8 cellular contexts compared by ENCODE assay signal in genomic region chr12:91109148-91109564, GRCh38. TPM values are rescaled to one million over a fixed set of nuclear protein-coding genes. Genes with fewer than 3 reads are reported as not detected.
DNase-seq lines count a peak whose midpoint lies in the region; ATAC-seq, FAIRE-seq and TF ChIP-seq lines count a peak whose summit lies in the region.

No MANE protein-coding gene starts in this region.

- no peaks in the 10 kb centered on the region for H4K20me1 ChIP-seq in PC-9 (ENCODE audit: insufficient read depth)
- no peaks in the 10 kb centered on the region for H4K20me1 ChIP-seq in K562 (replicated peaks; ENCODE audit: control insufficient read depth, insufficient read depth, low read length)

- H2AFZ ChIP-seq in PC-9 (no peak overlapping the region), K562 (ENCODE audit: low read depth, low read length) (no peak overlapping the region)

- in situ Hi-C loops in K562 (cut with MboI), result no loop called here

- ATAC-seq in GM19455 (IDR thresholded peaks at IDR 0.05; ENCODE audit: unreplicated experiment), result peak; percentile 64
- peak; percentile 71 for ATAC-seq in HG03558 (IDR thresholded peaks at IDR 0.05; ENCODE audit: extremely low read depth, unreplicated experiment)
- ATAC-seq in K562, result peak; percentile 85

- no peak for FAIRE-seq in K562 (lab: Jason Lieb, UNC)
- FAIRE-seq in kidney (lab: Jason Lieb, UNC), result no peak

- 1% methylated on average over 7 of the region's 7 CpGs for WGBS in K562 (ENCODE audit: insufficient coverage, low coverage, missing lambda C conversion rate)

- H3K4me3 ChIP-seq in PC-9, result no peak overlapping the region
- no peak overlapping the region for H3K4me3 ChIP-seq in K562
- H3K4me3 ChIP-seq in kidney (ENCODE audit: low read length in 2 of 2), result peak overlapping the region in 1 of 2 donors; percentile 37

- H3K4me2 ChIP-seq in PC-9 (no peak overlapping the region), K562 (ENCODE audit: insufficient read depth, low read length) (no peak overlapping the region)

- CTCF ChIA-PET in PC-9 (lab: Charles Lee), result interaction anchor here (0.5 to 1.9 kb wide), 3 partner anchors 129 to 1790 kb away, joined by 4 to 8 read pairs (median 4); no protein-coding TSS in a partner anchor
- CTCF ChIA-PET in K562 (lab: Yijun Ruan, JAX; ENCODE audit: low intra/inter-chr PET ratio), result interaction anchor here (0.6 to 1.0 kb wide), 2 partner anchors 150 to 712 kb away, joined by 3 read pairs; no protein-coding TSS in a partner anchor

- TF ChIP-seq CTCF in PC-9 (conservative IDR thresholded peaks at IDR 0.05), result peak; percentile 85
- peak; percentile 37 to 65 (median 51) for TF ChIP-seq CTCF in K562 (IDR thresholded peaks at IDR 0.05 in 2 of 3, conservative IDR thresholded peaks at IDR 0.05 in 1 of 3; ENCODE audit: insufficient read depth in 2 of 3, low read depth in 1 of 3, low read length in 3 of 3)
- TF ChIP-seq CTCF in kidney (IDR thresholded peaks at IDR 0.05; ENCODE audit: borderline replicate concordance, extremely low read depth, insufficient read depth), result peak; percentile 17

- H3K79me2 ChIP-seq in PC-9 (ENCODE audit: low read depth), result no peaks in the 10 kb centered on the region
- no peaks in the 10 kb centered on the region for H3K79me2 ChIP-seq in K562 (ENCODE audit: control insufficient read depth, insufficient read depth, low read length)

- TF ChIP-seq RAD21 in K562 (CRISPR knock-in tag; conservative IDR thresholded peaks at IDR 0.05 in 1 of 2, IDR thresholded peaks at IDR 0.05 in 1 of 2), result peak; percentile 17 to 55; a peak in 2 of 4 replicates

- H3K9ac ChIP-seq in K562 (ENCODE audit: insufficient read depth in 1 of 2, low read depth in 2 of 2, low read length in 2 of 2), result no peak overlapping the region
- H3K9ac ChIP-seq in kidney (ENCODE audit: low read length in 2 of 2), result no peak overlapping the region

- H3K27ac ChIP-seq in PC-9 (no peak overlapping the region), K562 (ENCODE audit: extremely low read depth, low read depth, low read length) (no peak overlapping the region), kidney (ENCODE audit: low read depth in 2 of 2, low read length in 2 of 2) (no peak overlapping the region)

- TF ChIP-seq POLR2A in K562 (conservative IDR thresholded peaks at IDR 0.05), result no peak

- no peaks in the 10 kb centered on the region for H3K4me1 ChIP-seq in PC-9 (replicated peaks; ENCODE audit: insufficient read depth)
- no peaks in the 10 kb centered on the region for H3K4me1 ChIP-seq in K562 (replicated peaks in 1 of 2; ENCODE audit: control insufficient read depth in 2 of 2, insufficient read depth in 2 of 2, low read length in 2 of 2)
- no peaks in the 10 kb centered on the region for H3K4me1 ChIP-seq in kidney (ENCODE audit: control insufficient read depth in 1 of 2, insufficient read depth in 1 of 2, low read depth in 1 of 2, low read length in 2 of 2)

- H3K27me3 ChIP-seq in PC-9 (ENCODE audit: insufficient read depth, low read depth) (no peaks in the 10 kb centered on the region), K562 (ENCODE audit: control insufficient read depth in 2 of 2, insufficient read depth in 2 of 2, low read length in 2 of 2) (no peaks in the 10 kb centered on the region)

- intact Hi-C loops in PC-9 (cut with micrococcal nuclease; ENCODE audit: unreplicated experiment), result loop anchor here (1.0 to 10.0 kb wide), 3 partner anchors 131 to 246 kb away; no protein-coding TSS in a partner anchor
- intact Hi-C loops in K562 (cut with micrococcal nuclease), result loop anchor here (5.0 to 10.0 kb wide), 2 partner anchors 132 to 216 kb away; no protein-coding TSS in a partner anchor
- intact Hi-C loops in kidney (cut with DNase I), result no loop called here

- no peaks in the 10 kb centered on the region for H3F3A ChIP-seq in PC-9 (ENCODE audit: insufficient read depth, low read depth)

- DNase-seq in DMS53 treated with DMSO at 0.1 percent for 48 hours (lab: John Stamatoyannopoulos, UW; ENCODE audit: unreplicated experiment) (peak; percentile 83), PC-9 (peak in 1 of 2 experiments; percentile 59), K562 (ENCODE audit: extremely low read depth in 1 of 4, low spot score in 3 of 4) (peak; percentile 7 to 59 (median 27)), kidney (peak; percentile 74), GOT3 (lab: John Stamatoyannopoulos, UW) (no peak)
- peak; percentile 30 for DNase-seq in stimulated activated CD4-positive, alpha-beta T cell treated with anti-CD3 and anti-CD28 coated beads, Interleukin-4, amount 100 ng/mL, for 1 hour

- H3K9me3 ChIP-seq in PC-9 (ENCODE audit: insufficient read depth, low read depth), result no peaks in the 10 kb centered on the region
- no peaks in the 10 kb centered on the region for H3K9me3 ChIP-seq in K562 (replicated peaks; ENCODE audit: control insufficient read depth, insufficient read depth, low read depth, low read length)
- H3K9me3 ChIP-seq in kidney (ENCODE audit: control insufficient read depth in 1 of 2, low read length in 2 of 2), result no peaks in the 10 kb centered on the region

- H3K36me3 ChIP-seq in PC-9 (ENCODE audit: low read depth) (no peaks in the 10 kb centered on the region), K562 (ENCODE audit: control insufficient read depth, insufficient read depth, low read length) (no peaks in the 10 kb centered on the region), kidney (ENCODE audit: control insufficient read depth in 1 of 2, insufficient read depth in 2 of 2, low read length in 2 of 2) (no peaks in the 10 kb centered on the region)

- no peaks in the 10 kb centered on the region for H3K9me1 ChIP-seq in K562 (ENCODE audit: control insufficient read depth, insufficient read depth, low read length)

- H3K9me2 ChIP-seq in PC-9 (ENCODE audit: insufficient read depth), result no peaks in the 10 kb centered on the region

- POLR2A ChIA-PET in PC-9 (lab: Charles Lee; ENCODE audit: unreplicated experiment), result no interaction called here
- POLR2A ChIA-PET in K562 (lab: Yijun Ruan, JAX), result no interaction called here

- TF ChIP-seq EP300 in K562 (IDR thresholded peaks at IDR 0.05; ENCODE audit: low read length), result no peak

- BruUV-seq in PC-9 (replicated peaks; lab: Mats Ljungman, UMichigan), result no TSS peak
- no TSS peak for BruUV-seq in K562 (replicated peaks; lab: Mats Ljungman, UMichigan)

TF ChIP-seq in K562, 482 proteins besides CTCF, POLR2A, EP300 and RAD21 (continues in another document):
- TF ChIP-seq, protein P1, sequence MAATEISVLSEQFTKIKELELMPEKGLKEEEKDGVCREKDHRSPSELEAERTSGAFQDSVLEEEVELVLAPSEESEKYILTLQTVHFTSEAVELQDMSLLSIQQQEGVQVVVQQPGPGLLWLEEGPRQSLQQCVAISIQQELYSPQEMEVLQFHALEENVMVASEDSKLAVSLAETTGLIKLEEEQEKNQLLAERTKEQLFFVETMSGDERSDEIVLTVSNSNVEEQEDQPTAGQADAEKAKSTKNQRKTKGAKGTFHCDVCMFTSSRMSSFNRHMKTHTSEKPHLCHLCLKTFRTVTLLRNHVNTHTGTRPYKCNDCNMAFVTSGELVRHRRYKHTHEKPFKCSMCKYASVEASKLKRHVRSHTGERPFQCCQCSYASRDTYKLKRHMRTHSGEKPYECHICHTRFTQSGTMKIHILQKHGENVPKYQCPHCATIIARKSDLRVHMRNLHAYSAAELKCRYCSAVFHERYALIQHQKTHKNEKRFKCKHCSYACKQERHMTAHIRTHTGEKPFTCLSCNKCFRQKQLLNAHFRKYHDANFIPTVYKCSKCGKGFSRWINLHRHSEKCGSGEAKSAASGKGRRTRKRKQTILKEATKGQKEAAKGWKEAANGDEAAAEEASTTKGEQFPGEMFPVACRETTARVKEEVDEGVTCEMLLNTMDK (IDR thresholded peaks at IDR 0.05; ENCODE audit: borderline replicate concordance, insufficient read depth, low read depth, low read length, poor library complexity, severe bottlenecking), result peak; percentile 37

RNA-seq across cellular contexts. Expression of gene LUM, which starts 2.1 kb away (rescaled TPM):
- not detected in 2 replicates for total RNA-seq in PC-9 (2021)
- total RNA-seq in K562 (2011; cell fraction: chromatin; rRNA removed; ENCODE audit: low replicate concordance), result not detected in 2 replicates
- not detected in 2 replicates for total RNA-seq in K562 (2011; cell fraction: nucleolus; rRNA removed)
- total RNA-seq in K562 (2011; cell fraction: nucleoplasm; rRNA removed), result not detected in 2 replicates
- not detected in 2 replicates for total RNA-seq in K562 (2014; rRNA removed)
- not detected in 2 replicates for total RNA-seq in K562 (2014; rRNA removed; fragmentation: Illumina TruSeq; extraction: Trizol)
- not detected in 2 replicates for total RNA-seq in K562 (2015; rRNA removed; fragmentation: Illumina TruSeq; extraction: Trizol)
- total RNA-seq in K562 (2021), result 0.11 and 0.40 TPM in 2 replicates
- not detected in 2 replicates for polyA plus RNA-seq in K562 (2011; rRNA removed)
- not detected in 2 replicates for polyA plus RNA-seq in K562 (2011; cell fraction: cytosol; rRNA removed)
- polyA plus RNA-seq in K562 (2011; cell fraction: nucleus; rRNA removed), result not detected in 2 replicates
- not detected in 2 replicates for polyA plus RNA-seq in K562 (2012)
- polyA plus RNA-seq in K562 (2014; fragmentation: Illumina TruSeq; extraction: Trizol), result not detected in 2 replicates
- polyA plus RNA-seq in K562 (2014; fragmentation: Nextera tagmentation; extraction: Ambion mirVana), result not detected
- polyA plus RNA-seq in K562 (2014; rRNA removed), result not detected in 2 replicates
- polyA minus RNA-seq in K562 (2011; rRNA and poly(A)+ RNA removed), result not detected in 2 replicates
- not detected in 2 replicates for polyA minus RNA-seq in K562 (2011; cell fraction: cytosol; rRNA and poly(A)+ RNA removed)
- polyA minus RNA-seq in K562 (2011; cell fraction: nucleus; rRNA and poly(A)+ RNA removed), result not detected in 2 replicates
- 185 TPM for total RNA-seq in kidney
- 102 TPM for polyA plus RNA-seq in kidney (ENCODE audit: insufficient read depth, low read depth, low replicate concordance)

RNA-seq across cellular contexts. Expression of gene KERA, which starts 51.3 kb away (rescaled TPM):
- total RNA-seq in PC-9 (2021) (not detected in 2 replicates), K562 (2014; rRNA removed) (not detected in 2 replicates), K562 (2014; rRNA removed; fragmentation: Illumina TruSeq; extraction: Trizol) (not detected in 2 replicates), K562 (2015; rRNA removed; fragmentation: Illumina TruSeq; extraction: Trizol) (not detected in 2 replicates), K562 (2021) (not detected in 2 replicates), kidney (not detected)
- not detected in 2 replicates for total RNA-seq in K562 (2011; cell fraction: chromatin; rRNA removed; ENCODE audit: low replicate concordance)
- not detected in 2 replicates for total RNA-seq in K562 (2011; cell fraction: nucleolus; rRNA removed)
- not detected in 2 replicates for total RNA-seq in K562 (2011; cell fraction: nucleoplasm; rRNA removed)
- polyA plus RNA-seq in K562 (2011; rRNA removed) (not detected in 2 replicates), K562 (2014; fragmentation: Illumina TruSeq; extraction: Trizol) (not detected in 2 replicates), K562 (2014; fragmentation: Nextera tagmentation; extraction: Ambion mirVana) (not detected), K562 (2014; rRNA removed) (not detected in 2 replicates), kidney (ENCODE audit: insufficient read depth, low read depth, low replicate concordance) (not detected)
- polyA plus RNA-seq in K562 (2011; cell fraction: cytosol; rRNA removed), result not detected in 2 replicates
- not detected in 2 replicates for polyA plus RNA-seq in K562 (2011; cell fraction: nucleus; rRNA removed)
- not detected in 2 replicates for polyA plus RNA-seq in K562 (2012)
- polyA minus RNA-seq in K562 (2011; rRNA and poly(A)+ RNA removed), result not detected in 2 replicates
- polyA minus RNA-seq in K562 (2011; cell fraction: cytosol; rRNA and poly(A)+ RNA removed), result not detected in 2 replicates
- polyA minus RNA-seq in K562 (2011; cell fraction: nucleus; rRNA and poly(A)+ RNA removed), result not detected in 2 replicates

Comparison
In these comparisons a context has a peak if more than half of its experiments do, and no peak if none do; other contexts are left out.
1. CTCF ChIP-seq: peak in every context shown above with its lines; median percentile 85 in PC-9; 51 in K562; 17 in kidney.
2. RNA of gene LUM, which starts 2.1 kb away (total RNA-seq): 185 TPM in kidney (single experiment); not detected in PC-9 and 0.11 to 0.40 TPM in K562; every median in the first group is over 100 times any median in the second.
3. Peak in every context shown above with its lines, with median percentiles within 50 percentile points of each other: ATAC-seq.